In genomic region chr2:74854401-74854800, GRCh38 we compare ENCODE assay signal across 24 cellular contexts.
"Had no signal": no experiment of that assay in that cellular context is flagged by ENCODE, and none has a peak within 500 bp of the region (broad histone marks: within the 10 kb centered on the region; RNA-seq: fewer than 3 reads in every experiment).

No MANE protein-coding gene starts in this region.

- H3K9me3 ChIP-seq: esophagus muscularis mucosa, gastroesophageal sphincter, heart left ventricle, prostate gland, right atrium auricular region, sigmoid colon, stomach, thoracic aorta, tibial nerve, vagina had no signal

- H2AFZ ChIP-seq: hepatocyte had no signal

- H3K27me3 Mint-ChIP-seq: memory B cell had no signal

- H3K9me3 Mint-ChIP-seq: memory B cell; natural killer cell; stimulated activated effector memory CD8-positive, alpha-beta T cell treated with anti-CD3 and anti-CD28 coated beads, Interleukin-12 subunit alpha, Interleukin-12 subunit beta, amount 100 ng/mL, for 72 hours had no signal

- H3K36me3 Mint-ChIP-seq: natural killer cell had no signal

- ATAC-seq: foreskin keratinocyte; gastroesophageal sphincter; heart left ventricle; left lobe of liver; natural killer cell; stimulated activated effector memory CD8-positive, alpha-beta T cell treated with anti-CD3 and anti-CD28 coated beads, Interleukin-12 subunit alpha, Interleukin-12 subunit beta, amount 100 ng/mL, for 72 hours had no signal

- H3K27ac Mint-ChIP-seq: memory B cell; natural killer cell; stimulated activated effector memory CD8-positive, alpha-beta T cell treated with anti-CD3 and anti-CD28 coated beads, Interleukin-12 subunit alpha, Interleukin-12 subunit beta, amount 100 ng/mL, for 72 hours had no signal

- DNase-seq: dermis blood vessel endothelial cell; effector memory CD4-positive, alpha-beta T cell; foreskin keratinocyte; heart left ventricle; kidney; natural killer cell; sigmoid colon; stimulated activated CD4-positive, alpha-beta T cell treated with anti-CD3 and anti-CD28 coated beads, Interleukin-2, amount 100 ng/mL, for 24 hours; stimulated activated CD4-positive, alpha-beta T cell treated with anti-CD3 and anti-CD28 coated beads, Interleukin-4, amount 100 ng/mL, for 24 hours; stimulated activated naive CD4-positive, alpha-beta T cell treated with Interleukin-2 at 50 U/mL for 16 hours; stomach had no signal

- H3K27ac ChIP-seq: coronary artery, esophagus muscularis mucosa, foreskin keratinocyte, gastroesophageal sphincter, heart left ventricle, hepatocyte, prostate gland, right atrium auricular region, sigmoid colon, thoracic aorta, tibial nerve, vagina had no signal

- H3K27me3 ChIP-seq: esophagus muscularis mucosa, foreskin keratinocyte, gastroesophageal sphincter, heart left ventricle, hepatocyte, right atrium auricular region, sigmoid colon, stomach, tibial nerve, vagina had no signal

- H3K36me3 ChIP-seq: prostate gland, right atrium auricular region, sigmoid colon, thoracic aorta, tibial nerve, vagina had no signal

- H3K4me3 Mint-ChIP-seq: memory B cell; natural killer cell; stimulated activated effector memory CD8-positive, alpha-beta T cell treated with anti-CD3 and anti-CD28 coated beads, Interleukin-12 subunit alpha, Interleukin-12 subunit beta, amount 100 ng/mL, for 72 hours had no signal

- H3K4me1 ChIP-seq: prostate gland, sigmoid colon had no signal

- H3K4me3 ChIP-seq: coronary artery, esophagus muscularis mucosa, gastroesophageal sphincter, heart left ventricle, hepatocyte, lung, prostate gland, right atrium auricular region, sigmoid colon, stomach, thoracic aorta, tibial nerve, vagina had no signal

- H3K4me2 ChIP-seq: hepatocyte had no signal
